ENCODE assay signal across 1 cellular context in the genomic region with DNA sequence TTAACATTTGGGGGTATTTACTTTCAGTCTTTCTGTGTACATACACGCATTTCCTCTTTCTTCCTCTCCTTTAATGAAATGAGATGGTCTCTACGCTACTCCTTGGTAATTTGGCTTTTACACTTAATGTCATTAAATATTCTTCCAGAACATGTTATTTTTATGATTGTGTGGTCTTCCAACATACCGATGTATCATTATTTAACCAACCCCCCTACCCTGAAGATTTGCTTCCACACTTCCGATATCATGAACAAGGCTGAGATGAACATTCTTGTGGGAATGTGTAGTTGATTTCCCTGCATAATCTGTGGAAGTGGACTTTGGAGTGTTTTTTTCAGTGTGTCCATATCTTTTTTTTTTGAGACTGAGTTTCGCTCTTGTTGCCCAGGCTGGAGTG.
TF ChIP-seq lines count a peak whose summit lies in the region.

No MANE protein-coding gene starts in this region.

TF ChIP-seq in GM23338, 12 proteins besides CTCF, POLR2A, EP300 and RAD21 (continued from another document):
- no peak for TF ChIP-seq ZNF114 (CRISPR knock-in tag; IDR thresholded peaks at IDR 0.05)
- TF ChIP-seq NANOG (IDR thresholded peaks at IDR 0.05; ENCODE audit: borderline replicate concordance): no peak
